ENCODE assay signal across 35 cellular contexts in the genomic region with DNA sequence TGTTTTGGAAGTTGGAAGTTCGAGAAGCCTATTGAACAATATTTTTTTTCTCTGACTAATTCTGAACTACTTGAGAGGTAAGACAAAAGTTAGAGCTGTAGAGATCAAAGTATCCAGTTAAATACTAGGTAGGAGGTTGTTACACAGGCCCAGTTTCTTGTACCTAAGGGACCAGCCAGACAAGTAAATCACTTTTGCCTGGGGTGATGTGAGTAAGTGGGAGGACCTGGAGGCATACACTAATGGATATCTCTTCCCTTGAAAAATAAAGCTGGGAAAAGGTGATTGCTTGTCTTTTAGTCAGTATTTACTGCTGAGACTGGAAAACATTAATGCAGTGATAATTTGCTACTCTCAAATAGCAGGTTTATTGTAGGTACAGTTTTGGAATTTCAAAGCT.
"Had no signal": no experiment of that assay in that cellular context is flagged by ENCODE, and none has a peak within 500 bp of the region (broad histone marks: within the 10 kb centered on the region; RNA-seq: fewer than 3 reads in every experiment).

No MANE protein-coding gene starts in this region.

- H3K27me3 ChIP-seq: brain microvascular endothelial cell had no signal

- H3K27me3 Mint-ChIP-seq: activated CD4-positive, alpha-beta memory T cell treated with anti-CD3 and anti-CD28 coated beads, Interleukin-2, amount 10 ng/mL, durations not matched to agents 7 days and 5 days; activated CD8-positive, alpha-beta memory T cell treated with anti-CD3 and anti-CD28 coated beads, Interleukin-2, amount 10 ng/mL, durations not matched to agents 7 days and 5 days; activated naive CD8-positive, alpha-beta T cell treated with anti-CD3 and anti-CD28 coated beads for 36 hours; central memory CD8-positive, alpha-beta T cell had no signal

- H3K4me3 ChIP-seq: PC-9 had no signal

- DNase-seq: activated CD4-positive, alpha-beta memory T cell treated with anti-CD3 and anti-CD28 coated beads, Interleukin-2, amount 10 ng/mL, durations not matched to agents 7 days and 5 days; activated CD4-positive, alpha-beta T cell treated with anti-CD3 and anti-CD28 coated beads for 1 hour; activated CD4-positive, alpha-beta T cell treated with anti-CD3 and anti-CD28 coated beads for 48 hours; activated CD4-positive, CD25-positive, alpha-beta regulatory T cell; activated CD8-positive, alpha-beta memory T cell treated with anti-CD3 and anti-CD28 coated beads for 24 hours; activated CD8-positive, alpha-beta memory T cell treated with anti-CD3 and anti-CD28 coated beads, Interleukin-2, amount 10 ng/mL, durations not matched to agents 7 days and 5 days; activated CD8-positive, alpha-beta memory T cell treated with anti-CD3 and anti-CD28 coated beads, Interleukin-2, amount 50 U/mL, for 48 hours; activated effector memory CD4-positive, alpha-beta T cell treated with Interleukin-2 at 50 U/mL for 16 hours; activated naive CD4-positive, alpha-beta T cell treated with anti-CD3 and anti-CD28 coated beads, Interleukin-2, amount 50 U/mL, for 16 hours; activated naive CD8-positive, alpha-beta T cell treated with anti-CD3 and anti-CD28 coated beads for 36 hours; activated T-cell treated with anti-CD3 and anti-CD28 coated beads, Interleukin-2, amount 50 U/mL, for 48 hours; amniotic stem cell; aorta; brain microvascular endothelial cell; Karpas-422; NCI-H1105; NCI-H1417 treated with DMSO at 0.1 percent for 48 hours; NCI-H1930; NCI-H2081 treated with DMSO at 0.1 percent for 48 hours; NCI-H226; NCI-H446 treated with DMSO at 0.1 percent for 48 hours; NCI-H524; NCI-H748 treated with DMSO at 0.1 percent for 48 hours; NK-92 treated with Interleukin-12 subunit alpha and Interleukin-12 subunit beta, amount 100 ng/mL, for 24 hours; PC-9; SIG-M5; SW 1271; T-helper 1 cell; T-helper 2 cell; T1000; WERI-Rb-1 had no signal

- H3K4me1 Mint-ChIP-seq: activated CD4-positive, alpha-beta memory T cell treated with anti-CD3 and anti-CD28 coated beads, Interleukin-2, amount 10 ng/mL, durations not matched to agents 7 days and 5 days; activated CD8-positive, alpha-beta memory T cell treated with anti-CD3 and anti-CD28 coated beads, Interleukin-2, amount 10 ng/mL, durations not matched to agents 7 days and 5 days; activated naive CD8-positive, alpha-beta T cell treated with anti-CD3 and anti-CD28 coated beads for 36 hours; central memory CD8-positive, alpha-beta T cell had no signal

- H3K36me3 Mint-ChIP-seq: activated CD8-positive, alpha-beta memory T cell treated with anti-CD3 and anti-CD28 coated beads, Interleukin-2, amount 10 ng/mL, durations not matched to agents 7 days and 5 days; activated naive CD8-positive, alpha-beta T cell treated with anti-CD3 and anti-CD28 coated beads for 36 hours had no signal

- H3K27ac Mint-ChIP-seq: activated CD4-positive, alpha-beta memory T cell treated with anti-CD3 and anti-CD28 coated beads, Interleukin-2, amount 10 ng/mL, durations not matched to agents 7 days and 5 days; activated CD8-positive, alpha-beta memory T cell treated with anti-CD3 and anti-CD28 coated beads, Interleukin-2, amount 10 ng/mL, durations not matched to agents 7 days and 5 days; activated naive CD8-positive, alpha-beta T cell treated with anti-CD3 and anti-CD28 coated beads for 36 hours had no signal

- H3K4me2 ChIP-seq: PC-9 had no signal

- ATAC-seq: activated CD8-positive, alpha-beta memory T cell treated with anti-CD3 and anti-CD28 coated beads, Interleukin-2, amount 10 ng/mL, durations not matched to agents 7 days and 5 days; Right ventricle myocardium inferior; SK-N-SH treated with all-trans-retinoic acid at 6 μM for 48 hours had no signal

- H3K4me3 Mint-ChIP-seq: activated CD4-positive, alpha-beta memory T cell treated with anti-CD3 and anti-CD28 coated beads, Interleukin-2, amount 10 ng/mL, durations not matched to agents 7 days and 5 days; activated CD8-positive, alpha-beta memory T cell treated with anti-CD3 and anti-CD28 coated beads, Interleukin-2, amount 10 ng/mL, durations not matched to agents 7 days and 5 days; activated naive CD8-positive, alpha-beta T cell treated with anti-CD3 and anti-CD28 coated beads for 36 hours; central memory CD8-positive, alpha-beta T cell had no signal

- H2AFZ ChIP-seq: PC-9 had no signal

- H3K27ac ChIP-seq: brain microvascular endothelial cell, PC-9, RWPE1, WERI-Rb-1 had no signal

- H3K9me3 Mint-ChIP-seq: activated CD4-positive, alpha-beta memory T cell treated with anti-CD3 and anti-CD28 coated beads, Interleukin-2, amount 10 ng/mL, durations not matched to agents 7 days and 5 days; activated naive CD8-positive, alpha-beta T cell treated with anti-CD3 and anti-CD28 coated beads for 36 hours; central memory CD8-positive, alpha-beta T cell had no signal

- H3K36me3 ChIP-seq: brain microvascular endothelial cell, WERI-Rb-1 had no signal
